Comparison of ENCODE assay signal across 9 cellular contexts in the genomic region with DNA sequence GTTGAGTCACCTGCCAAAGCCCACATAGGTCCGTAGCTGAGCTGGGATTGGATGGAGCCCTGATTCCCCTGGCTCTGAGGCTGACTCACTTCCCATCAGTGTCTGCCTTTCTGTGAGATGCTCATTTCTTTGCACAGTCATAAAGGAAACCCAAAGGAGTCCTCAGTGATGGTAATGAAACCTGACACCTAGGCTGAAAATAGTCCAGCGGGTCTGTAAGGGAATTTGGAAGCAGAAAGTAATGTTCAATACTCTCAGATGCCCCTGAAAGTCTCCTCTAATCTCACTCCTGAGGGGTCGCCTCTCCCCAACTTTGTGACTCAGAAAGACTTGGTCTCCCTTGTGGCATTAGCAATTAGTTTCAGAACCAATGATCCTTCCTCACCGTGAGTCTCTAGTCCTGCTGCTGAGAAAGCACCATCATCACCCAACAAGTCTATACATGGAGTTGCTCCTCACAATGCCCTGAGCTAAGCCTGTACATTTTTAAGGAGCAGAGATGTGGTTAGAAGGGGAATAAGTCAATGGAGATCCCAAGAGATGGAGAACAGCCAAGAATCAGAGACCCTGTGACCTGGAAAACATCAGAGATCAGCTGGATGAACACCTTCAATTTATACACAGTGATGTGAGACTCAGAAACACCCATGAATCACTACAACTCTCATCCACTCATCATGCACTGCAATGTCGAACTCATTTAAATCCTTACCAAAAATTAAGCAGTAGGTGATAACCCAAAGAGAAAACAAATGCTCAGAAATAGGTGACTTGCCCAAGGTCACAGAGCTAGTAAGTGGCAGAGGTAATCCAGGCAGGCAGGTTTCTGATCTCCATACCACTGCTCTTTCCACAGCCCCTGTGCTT.
DNase-seq lines count a peak whose midpoint lies in the region; ATAC-seq and TF ChIP-seq lines count a peak whose summit lies in the region.
"Had no signal": no experiment of that assay in that cellular context is flagged by ENCODE, and none has a peak within 500 bp of the region (broad histone marks: within the 10 kb centered on the region; RNA-seq: fewer than 3 reads in every experiment).

No MANE protein-coding gene starts in this region.

- in situ Hi-C loops in astrocyte of the spinal cord (cut with HindIII; ENCODE audit: low sequenced_read_pairs): no loop called here

- no peaks in the 10 kb centered on the region for H3K4me1 ChIP-seq in right atrium auricular region

- DNase-seq in EH (ENCODE audit: low read depth) (peak; percentile 31), astrocyte of the spinal cord (ENCODE audit: low read depth, low spot score) (peak; percentile 90), right atrium auricular region (ENCODE audit: low spot score) (no peak), NCI-H2107 (lab: John Stamatoyannopoulos, UW) (no peak), GF-D8 (lab: John Stamatoyannopoulos, UW) (no peak), hepatic stellate cell (ENCODE audit: low spot score) (no peak)

- H3K36me3 ChIP-seq in right atrium auricular region: no peaks in the 10 kb centered on the region

- no peak overlapping the region for H3K27ac ChIP-seq in right atrium auricular region

- no peak for TF ChIP-seq CTCF in astrocyte of the spinal cord (IDR thresholded peaks at IDR 0.05; ENCODE audit: low read depth, low read length)
- no peak for TF ChIP-seq CTCF in right atrium auricular region (IDR thresholded peaks at IDR 0.05)

- H3K4me3 ChIP-seq in astrocyte of the spinal cord (ENCODE audit: low read depth, low read length) (no peak overlapping the region), right atrium auricular region (no peak overlapping the region)
- H3K4me3 ChIP-seq: lung had no signal

- ATAC-seq in GM19463 (IDR thresholded peaks at IDR 0.05; ENCODE audit: unreplicated experiment) (peak; percentile 96), HG03439 (IDR thresholded peaks at IDR 0.05; ENCODE audit: unreplicated experiment) (peak; percentile 98)

- no peaks in the 10 kb centered on the region for H3K27me3 ChIP-seq in right atrium auricular region

- H3K9me3 ChIP-seq in right atrium auricular region: peaks cover 0 to 3% of the 10 kb centered on the region in 2 donors

Comparison
In these comparisons a context has a peak if more than half of its experiments do, and no peak if none do; other contexts are left out.
1. DNase-seq: peak in EH (single experiment) and astrocyte of the spinal cord (single experiment); none in right atrium auricular region (single experiment), NCI-H2107 (single experiment), GF-D8 (single experiment) and hepatic stellate cell (single experiment).